12 cellular contexts compared by ENCODE assay signal in the genomic region with DNA sequence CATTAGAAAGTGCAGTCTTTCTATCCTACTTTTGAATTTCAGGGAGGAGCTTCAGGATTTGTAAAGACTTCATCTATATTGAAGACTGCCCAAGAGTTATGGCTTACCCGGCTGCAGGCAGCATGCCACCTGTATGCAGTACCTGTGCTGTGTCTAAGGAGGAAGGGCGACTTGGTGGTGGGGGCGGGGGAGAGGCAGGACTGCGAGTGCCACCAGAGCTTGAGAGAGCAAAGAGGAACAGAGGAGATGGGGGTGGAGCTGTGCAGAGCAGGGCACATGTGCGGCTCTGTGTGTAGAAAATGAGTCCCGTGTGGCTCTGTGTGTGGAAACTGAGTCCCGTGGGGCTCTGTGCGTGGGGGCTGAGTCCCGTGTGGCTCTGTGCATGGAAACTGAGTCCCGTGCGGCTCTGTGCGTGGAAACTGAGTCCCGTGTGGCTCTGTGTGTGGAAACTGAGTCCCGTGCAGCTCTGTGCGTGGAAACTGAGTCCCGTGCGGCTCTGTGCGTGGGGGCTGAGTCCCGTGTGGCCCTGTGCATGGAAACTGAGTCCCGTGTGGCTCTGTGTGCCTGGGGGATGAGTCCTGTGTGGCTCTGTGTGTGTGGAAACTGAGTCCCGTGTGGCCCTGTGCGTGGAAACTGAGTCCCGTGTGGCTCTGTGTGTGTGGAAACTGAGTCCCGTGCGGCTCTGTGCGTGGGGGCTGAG. TPM values are rescaled to one million over a fixed set of nuclear protein-coding genes. Genes with fewer than 3 reads are reported as not detected.
DNase-seq lines count a peak whose midpoint lies in the region; ATAC-seq and TF ChIP-seq lines count a peak whose summit lies in the region.
"Had no signal": no experiment of that assay in that cellular context is flagged by ENCODE, and none has a peak within 500 bp of the region (broad histone marks: within the 10 kb centered on the region; RNA-seq: fewer than 3 reads in every experiment).

No MANE protein-coding gene starts in this region.

- ATAC-seq in T-helper 17 cell (peak; percentile 60), left lobe of liver (peak; percentile 16)

- POLR2A ChIA-PET in activated CD4-positive, alpha-beta memory T cell treated with anti-CD3 and anti-CD28 coated beads for 36 hours (lab: Charles Lee), result interaction anchor here (0.7 kb wide), 1 partner anchor 29 kb away, joined by 6 read pairs; no protein-coding TSS in a partner anchor
- POLR2A ChIA-PET in activated CD4-positive, alpha-beta memory T cell treated with anti-CD3 and anti-CD28 coated beads, Interleukin-2, amount 10 ng/mL, durations not matched to agents 7 days and 5 days (lab: Charles Lee), result interaction anchor here (1.9 kb wide), 1 partner anchor 13 kb away, joined by 7 read pairs; no protein-coding TSS in a partner anchor

- TF ChIP-seq CTCF in suprapubic skin (IDR thresholded peaks at IDR 0.05), result no peak

- H3K36me3 ChIP-seq in suprapubic skin, result no peaks in the 10 kb centered on the region

- H3K27ac ChIP-seq in suprapubic skin, result peak overlapping the region; percentile 75

- H3K9me3 ChIP-seq in T-helper 17 cell (ENCODE audit: control insufficient read depth, low read length, poor library complexity, severe bottlenecking) (no peaks in the 10 kb centered on the region), suprapubic skin (no peaks in the 10 kb centered on the region)

- no peaks in the 10 kb centered on the region for H3K27me3 ChIP-seq in suprapubic skin

- H3K9me3 Mint-ChIP-seq in activated CD4-positive, alpha-beta memory T cell treated with anti-CD3 and anti-CD28 coated beads for 36 hours, result no peaks in the 10 kb centered on the region
- H3K9me3 Mint-ChIP-seq in activated CD4-positive, alpha-beta memory T cell treated with anti-CD3 and anti-CD28 coated beads, Interleukin-2, amount 10 ng/mL, durations not matched to agents 7 days and 5 days, result no peaks in the 10 kb centered on the region

- TF ChIP-seq EP300 in suprapubic skin (IDR thresholded peaks at IDR 0.05), result no peak

- H3K4me1 ChIP-seq in suprapubic skin, result peaks cover 51% of the 10 kb centered on the region

- CTCF ChIA-PET in activated CD4-positive, alpha-beta memory T cell treated with anti-CD3 and anti-CD28 coated beads for 36 hours (lab: Charles Lee), result interaction anchor here (0.7 to 1.1 kb wide), 2 partner anchors 23 to 115 kb away, joined by 3 to 4 read pairs; no protein-coding TSS in a partner anchor
- CTCF ChIA-PET in activated CD4-positive, alpha-beta memory T cell treated with anti-CD3 and anti-CD28 coated beads, Interleukin-2, amount 10 ng/mL, durations not matched to agents 7 days and 5 days (lab: Charles Lee), result no interaction called here

- no peak for TF ChIP-seq POLR2A in suprapubic skin (IDR thresholded peaks at IDR 0.05)

- peak; percentile 9 for DNase-seq in activated CD4-positive, alpha-beta memory T cell treated with anti-CD3 and anti-CD28 coated beads for 36 hours
- no peak for DNase-seq in activated CD4-positive, alpha-beta memory T cell treated with anti-CD3 and anti-CD28 coated beads, Interleukin-2, amount 10 ng/mL, durations not matched to agents 7 days and 5 days
- DNase-seq in T-helper 17 cell (no peak), left lobe of liver (ENCODE audit: low spot score) (no peak), suprapubic skin (ENCODE audit: low spot score in 2 of 2) (peak in 1 of 2 donors; percentile 74), mucosa of gallbladder (ENCODE audit: low spot score) (no peak), HuH-7 (ENCODE audit: low spot score) (no peak), dedifferentiated amniotic fluid mesenchymal stem cell (ENCODE audit: extremely low spot score) (no peak)
- DNase-seq: activated CD4-positive, alpha-beta T cell treated with anti-CD3 and anti-CD28 coated beads, Interleukin-2, amount 50 U/mL, for 4 hours; effector CD4-positive, alpha-beta T cell; NCI-H1694 treated with DMSO at 0.1 percent for 48 hours had no signal

- intact Hi-C loops in activated CD4-positive, alpha-beta memory T cell treated with anti-CD3 and anti-CD28 coated beads for 36 hours (cut with micrococcal nuclease), result no loop called here

- no peak overlapping the region for H3K4me3 ChIP-seq in suprapubic skin

- H3K4me1 Mint-ChIP-seq in activated CD4-positive, alpha-beta memory T cell treated with anti-CD3 and anti-CD28 coated beads for 36 hours (ENCODE audit: low read depth), result peaks cover 50% of the 10 kb centered on the region
- peaks cover 40% of the 10 kb centered on the region for H3K4me1 Mint-ChIP-seq in activated CD4-positive, alpha-beta memory T cell treated with anti-CD3 and anti-CD28 coated beads, Interleukin-2, amount 10 ng/mL, durations not matched to agents 7 days and 5 days
- H3K4me1 Mint-ChIP-seq in T-helper 17 cell, result peaks cover 31% of the 10 kb centered on the region

- no peak overlapping the region for H3K4me3 Mint-ChIP-seq in activated CD4-positive, alpha-beta memory T cell treated with anti-CD3 and anti-CD28 coated beads for 36 hours
- no peak overlapping the region for H3K4me3 Mint-ChIP-seq in activated CD4-positive, alpha-beta memory T cell treated with anti-CD3 and anti-CD28 coated beads, Interleukin-2, amount 10 ng/mL, durations not matched to agents 7 days and 5 days
- peak overlapping the region; percentile 85 for H3K4me3 Mint-ChIP-seq in T-helper 17 cell

- H3K36me3 Mint-ChIP-seq in activated CD4-positive, alpha-beta memory T cell treated with anti-CD3 and anti-CD28 coated beads for 36 hours, result no peaks in the 10 kb centered on the region
- H3K36me3 Mint-ChIP-seq in activated CD4-positive, alpha-beta memory T cell treated with anti-CD3 and anti-CD28 coated beads, Interleukin-2, amount 10 ng/mL, durations not matched to agents 7 days and 5 days (ENCODE audit: low read depth), result no peaks in the 10 kb centered on the region
- peaks cover 4% of the 10 kb centered on the region for H3K36me3 Mint-ChIP-seq in T-helper 17 cell (ENCODE audit: low read depth)

- peaks cover 4% of the 10 kb centered on the region for H3K27me3 Mint-ChIP-seq in activated CD4-positive, alpha-beta memory T cell treated with anti-CD3 and anti-CD28 coated beads for 36 hours
- H3K27me3 Mint-ChIP-seq in activated CD4-positive, alpha-beta memory T cell treated with anti-CD3 and anti-CD28 coated beads, Interleukin-2, amount 10 ng/mL, durations not matched to agents 7 days and 5 days, result peaks cover 3% of the 10 kb centered on the region
- no peaks in the 10 kb centered on the region for H3K27me3 Mint-ChIP-seq in T-helper 17 cell

- H3K27ac Mint-ChIP-seq in activated CD4-positive, alpha-beta memory T cell treated with anti-CD3 and anti-CD28 coated beads for 36 hours, result no peak overlapping the region
- no peak overlapping the region for H3K27ac Mint-ChIP-seq in activated CD4-positive, alpha-beta memory T cell treated with anti-CD3 and anti-CD28 coated beads, Interleukin-2, amount 10 ng/mL, durations not matched to agents 7 days and 5 days
- peak overlapping the region; percentile 89 for H3K27ac Mint-ChIP-seq in T-helper 17 cell
- H3K27ac Mint-ChIP-seq: progenitor cell of endocrine pancreas had no signal

- WGBS in suprapubic skin, result 76% methylated on average over 19 of the region's 26 CpGs

RNA-seq across cellular contexts. Expression of a gene that starts 43.2 kb away (rescaled TPM):
- 10 to 100 TPM; 28.4 to 30.1 TPM for total RNA-seq in activated CD4-positive, alpha-beta memory T cell treated with anti-CD3 and anti-CD28 coated beads for 36 hours
- total RNA-seq in activated CD4-positive, alpha-beta memory T cell treated with anti-CD3 and anti-CD28 coated beads, Interleukin-2, amount 10 ng/mL, durations not matched to agents 7 days and 5 days, result 10 to 100 TPM; 19.1 to 22.4 TPM
- 100 to 1,000 TPM; 112 to 120 TPM for total RNA-seq in T-helper 17 cell
- 41.9 TPM for total RNA-seq in left lobe of liver
- 10 to 100 TPM; 10.1 to 31.6 (median 15.1) TPM for total RNA-seq in suprapubic skin
- 51.0 TPM for total RNA-seq in mucosa of gallbladder
